In the genomic region with DNA sequence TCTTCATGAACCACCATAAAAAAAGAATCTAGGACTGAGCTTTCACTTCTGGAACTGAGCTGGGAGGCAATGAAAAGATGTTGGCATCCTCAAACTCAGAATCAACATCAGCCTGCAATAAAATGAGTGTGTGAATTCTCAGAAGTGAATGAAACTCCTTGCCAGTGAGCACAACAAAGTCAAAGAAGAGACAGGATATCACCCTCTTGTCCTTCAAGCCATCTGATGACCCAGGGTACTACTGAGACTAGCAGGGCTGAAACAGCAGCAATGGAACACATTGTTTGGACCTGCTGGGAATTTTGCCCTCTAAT, we compare ENCODE assay signal across 18 cellular contexts. TPM values are rescaled to one million over a fixed set of nuclear protein-coding genes. Genes with fewer than 3 reads are reported as not detected.
DNase-seq lines count a peak whose midpoint lies in the region; ATAC-seq and TF ChIP-seq lines count a peak whose summit lies in the region.
"Had no signal": no experiment of that assay in that cellular context is flagged by ENCODE, and none has a peak within 500 bp of the region (broad histone marks: within the 10 kb centered on the region; RNA-seq: fewer than 3 reads in every experiment).

No MANE protein-coding gene starts in this region.

- no peak overlapping the region for H3K9ac ChIP-seq in KMS-11
- no peak overlapping the region for H3K9ac ChIP-seq in endodermal cell (ENCODE audit: extremely low read depth, low read length, poor library complexity, severe bottlenecking)
- no peak overlapping the region for H3K9ac ChIP-seq in liver (ENCODE audit: low read depth in 1 of 2, low read length in 2 of 2)
- H3K9ac ChIP-seq: BLaER1 treated with 17β-estradiol and CSF1 and Interleukin-3, amounts not matched to agents 10 nM and 100 nM had no signal

- H2AFZ ChIP-seq in KMS-11 (ENCODE audit: low read depth), result no peak overlapping the region

- TF ChIP-seq RAD21 in liver (IDR thresholded peaks at IDR 0.05), result no peak

- intact Hi-C loops in aorta (cut with DNase I) (no loop called here), Right ventricle myocardium superior (cut with DNase I) (no loop called here)

- H3K36me3 ChIP-seq in KMS-11 (ENCODE audit: insufficient read depth) (no peaks in the 10 kb centered on the region), endodermal cell (ENCODE audit: control insufficient read depth, insufficient read depth, low read length) (peaks cover 31% of the 10 kb centered on the region), liver (ENCODE audit: control insufficient read depth in 4 of 4, insufficient read depth in 3 of 4, low read depth in 1 of 4, low read length in 3 of 4) (peaks cover 0 to 3% (median under 1%) of the 10 kb centered on the region in 4 donors), aorta (ENCODE audit: control insufficient read depth in 1 of 2, insufficient read depth in 2 of 2, low read length in 1 of 2) (peaks cover 0 to 1% of the 10 kb centered on the region in 2 donors)
- H3K36me3 ChIP-seq: HAP-1 had no signal

- peaks cover 8% of the 10 kb centered on the region for H3K79me2 ChIP-seq in KMS-11 (ENCODE audit: insufficient read depth, low read depth)

- peaks cover 16% of the 10 kb centered on the region for H3K36me3 Mint-ChIP-seq in endodermal cell (ENCODE audit: low read depth)

- H4K20me1 ChIP-seq in KMS-11 (ENCODE audit: insufficient read depth), result no peaks in the 10 kb centered on the region

- H3K4me2 ChIP-seq in KMS-11, result peak overlapping the region; percentile 26; the same call in 1 of the 2 replicates
- H3K4me2 ChIP-seq: BLaER1 treated with 17β-estradiol and CSF1 and Interleukin-3, amounts not matched to agents 10 nM and 100 nM had no signal

- H3K4me3 Mint-ChIP-seq in endodermal cell, result no peak overlapping the region
- H3K4me3 Mint-ChIP-seq: CD8-positive, alpha-beta T cell had no signal

- TF ChIP-seq CTCF in KMS-11 (conservative IDR thresholded peaks at IDR 0.05; ENCODE audit: low read depth, low read length), result no peak
- no peak for TF ChIP-seq CTCF in endodermal cell (conservative IDR thresholded peaks at IDR 0.05)
- no peak for TF ChIP-seq CTCF in liver (IDR thresholded peaks at IDR 0.05; ENCODE audit: low read depth, low read length, missing input control)

- H3K4me1 ChIP-seq in KMS-11 (ENCODE audit: low read depth, poor library complexity, severe bottlenecking) (peaks cover 16% of the 10 kb centered on the region), endodermal cell (ENCODE audit: control insufficient read depth, insufficient read depth, low read length) (peaks cover 32% of the 10 kb centered on the region), liver (ENCODE audit: control insufficient read depth in 4 of 4, insufficient read depth in 4 of 4, low read length in 3 of 4) (peaks cover 15 to 90% (median 83%) of the 10 kb centered on the region in 4 donors), aorta (ENCODE audit: control insufficient read depth in 1 of 2, insufficient read depth in 2 of 2, low read length in 2 of 2) (peaks cover 0 to 5% of the 10 kb centered on the region in 2 donors)
- H3K4me1 ChIP-seq: HAP-1 had no signal

- H3K27ac Mint-ChIP-seq in endodermal cell, result peak overlapping the region; percentile 50
- H3K27ac Mint-ChIP-seq: CD8-positive, alpha-beta T cell had no signal

- H3K27me3 ChIP-seq in KMS-11 (ENCODE audit: insufficient read depth, low read depth) (no peaks in the 10 kb centered on the region), endodermal cell (ENCODE audit: control insufficient read depth, insufficient read depth, low read length, poor library complexity, severe bottlenecking) (no peaks in the 10 kb centered on the region), liver (ENCODE audit: control insufficient read depth in 4 of 4, insufficient read depth in 4 of 4, low read length in 3 of 4) (no peaks in the 10 kb centered on the region), aorta (ENCODE audit: control insufficient read depth in 1 of 2, insufficient read depth in 2 of 2, low read length in 1 of 2) (no peaks in the 10 kb centered on the region)
- H3K27me3 ChIP-seq: BLaER1 treated with 17β-estradiol and CSF1 and Interleukin-3, amounts not matched to agents 10 nM and 100 nM had no signal

- no peaks in the 10 kb centered on the region for H3K9me3 Mint-ChIP-seq in endodermal cell
- H3K9me3 Mint-ChIP-seq: CD8-positive, alpha-beta T cell had no signal

- H3K4me1 Mint-ChIP-seq in endodermal cell, result peaks cover 68% of the 10 kb centered on the region

- H3K4me3 ChIP-seq in KMS-11 (IDR thresholded peaks at IDR 0.05; ENCODE audit: insufficient read depth, low read depth, low read length) (no peak overlapping the region), endodermal cell (ENCODE audit: low read length) (no peak overlapping the region), liver (ENCODE audit: low read depth in 1 of 3, low read length in 3 of 3) (peak overlapping the region in 1 of 3 donors; percentile 29), aorta (ENCODE audit: low read length in 2 of 2) (no peak overlapping the region)
- H3K4me3 ChIP-seq: BLaER1 treated with 17β-estradiol and CSF1 and Interleukin-3, amounts not matched to agents 10 nM and 100 nM; HAP-1 had no signal

- H3K27me3 Mint-ChIP-seq in endodermal cell (ENCODE audit: insufficient read depth), result no peaks in the 10 kb centered on the region

- DNase-seq in endodermal cell, result no peak
- DNase-seq in substantia nigra (lab: John Stamatoyannopoulos, UW), result no peak
- DNase-seq in aorta, result no peak
- no peak for DNase-seq in Right ventricle myocardium superior
- DNase-seq: CD8-positive, alpha-beta T cell; KBM-7; NCI-H1105; NCI-H146; NCI-H2029 treated with DMSO at 0.1 percent for 48 hours; NCI-H226; NCI-H510A treated with DMSO at 0.1 percent for 48 hours; NCI-H748 treated with DMSO at 0.1 percent for 48 hours had no signal

- no peak overlapping the region for H3K27ac ChIP-seq in KMS-11
- H3K27ac ChIP-seq in endodermal cell (ENCODE audit: low read depth, low read length), result no peak overlapping the region
- peak overlapping the region; percentile 28 to 62 for H3K27ac ChIP-seq in liver (ENCODE audit: low read depth in 1 of 2, low read length in 2 of 2)
- H3K27ac ChIP-seq in substantia nigra (ENCODE audit: low read depth, low read length, poor library complexity, severe bottlenecking), result peak overlapping the region; percentile 43
- no peak overlapping the region for H3K27ac ChIP-seq in aorta (ENCODE audit: low read depth in 1 of 2, low read length in 2 of 2)
- H3K27ac ChIP-seq: BLaER1 treated with 17β-estradiol and CSF1 and Interleukin-3, amounts not matched to agents 10 nM and 100 nM; RWPE1 had no signal

- ATAC-seq in GM18870 (IDR thresholded peaks at IDR 0.05; ENCODE audit: unreplicated experiment), result no peak
- ATAC-seq in aorta (ENCODE audit: low FRiP score), result no peak
- ATAC-seq in Right ventricle myocardium superior (ENCODE audit: poor library complexity), result no peak
- ATAC-seq: CD8-positive, alpha-beta T cell had no signal

- H3K9me3 ChIP-seq in endodermal cell (ENCODE audit: control insufficient read depth, low read length) (no peaks in the 10 kb centered on the region), liver (ENCODE audit: control insufficient read depth in 4 of 4, low read length in 3 of 4) (no peaks in the 10 kb centered on the region), aorta (ENCODE audit: control insufficient read depth, low read length) (no peaks in the 10 kb centered on the region)
- H3K9me3 ChIP-seq: HAP-1 had no signal

TF ChIP-seq in liver, 16 proteins besides CTCF, POLR2A, EP300 and RAD21:
- TF ChIP-seq, protein P1, sequence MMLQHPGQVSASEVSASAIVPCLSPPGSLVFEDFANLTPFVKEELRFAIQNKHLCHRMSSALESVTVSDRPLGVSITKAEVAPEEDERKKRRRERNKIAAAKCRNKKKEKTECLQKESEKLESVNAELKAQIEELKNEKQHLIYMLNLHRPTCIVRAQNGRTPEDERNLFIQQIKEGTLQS (IDR thresholded peaks at IDR 0.05), result no peak
- TF ChIP-seq GABPA (IDR thresholded peaks at IDR 0.05 in 1 of 2, conservative IDR thresholded peaks at IDR 0.05 in 1 of 2) (no peak), HNF4A (conservative IDR thresholded peaks at IDR 0.05) (no peak), SP1 (IDR thresholded peaks at IDR 0.05) (no peak), YY1 (IDR thresholded peaks at IDR 0.05) (no peak), JUND (IDR thresholded peaks at IDR 0.05) (no peak), RXRA (IDR thresholded peaks at IDR 0.05) (no peak), FOXA2 (IDR thresholded peaks at IDR 0.05) (no peak), HNF4G (IDR thresholded peaks at IDR 0.05) (no peak), FOXA1 (IDR thresholded peaks at IDR 0.05) (no peak), EGR1 (IDR thresholded peaks at IDR 0.05; ENCODE audit: low read depth in 2 of 2) (no peak), NR2F2 (IDR thresholded peaks at IDR 0.05) (no peak)

RNA-seq across cellular contexts. Expression of a gene that starts 13.0 kb away (rescaled TPM):
- total RNA-seq in endodermal cell (100 to 1,000 TPM in 1 of 2 donors, 10 to 100 TPM in 1; 94.3 to 114 TPM), liver (100 to 1,000 TPM in 1 of 2 donors, 10 to 100 TPM in 1; 45.6 to 116 TPM), aorta (10 to 100 TPM; 18.0 to 29.8 TPM), Right ventricle myocardium superior (11.6 TPM)
- polyA plus RNA-seq in endodermal cell (2013, experiment 1 of 2), result 49.6 TPM
- polyA plus RNA-seq in endodermal cell (2013, experiment 2 of 2), result 53.2 TPM
- polyA plus RNA-seq in liver (10 to 100 TPM; 52.4 to 75.4 TPM), aorta (1 to 10 TPM; 7.7 to 9.5 TPM)

Comparison
In these comparisons a context has a peak if more than half of its experiments do, and no peak if none do; other contexts are left out.
1. H3K27ac ChIP-seq: peak in liver (2 of 2) and substantia nigra (single experiment); none in KMS-11 (single experiment), endodermal cell (single experiment) and aorta (0 of 2).